11 cellular contexts compared by ENCODE assay signal in the genomic region with DNA sequence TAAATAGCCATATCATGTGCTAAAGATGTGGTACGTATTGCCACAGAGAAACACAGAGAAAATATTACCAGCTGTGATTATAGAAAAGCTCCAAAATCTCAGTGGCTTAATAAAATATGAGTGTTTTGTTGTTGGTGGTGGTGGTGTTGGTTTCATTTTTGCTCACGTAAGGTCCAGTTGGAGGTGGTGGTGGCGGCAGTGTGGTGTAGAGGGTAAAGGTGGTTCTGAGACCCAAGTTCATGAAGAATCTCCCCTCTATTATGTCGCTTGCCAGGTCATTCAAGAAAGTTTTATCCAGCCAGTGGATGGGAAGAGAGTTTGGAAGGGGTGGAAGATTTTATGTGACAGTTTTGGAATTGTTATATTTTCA.
DNase-seq lines count a peak whose midpoint lies in the region; ATAC-seq and TF ChIP-seq lines count a peak whose summit lies in the region.
"Had no signal": no experiment of that assay in that cellular context is flagged by ENCODE, and none has a peak within 500 bp of the region (broad histone marks: within the 10 kb centered on the region; RNA-seq: fewer than 3 reads in every experiment).

No MANE protein-coding gene starts in this region.

- no peak for TF ChIP-seq EP300 in transverse colon (IDR thresholded peaks at IDR 0.05; ENCODE audit: low read depth)

- in situ Hi-C loops in transverse colon (cut with MboI; ENCODE audit: low pct_ligation_motif_present in 1 of 4, low pct_unique_long_range_greater_than_20kb in 1 of 4, low sequenced_read_pairs in 3 of 4), result loop anchor here in 1 of 4 donors (25.0 kb wide), 1 partner anchor 326 kb away; no protein-coding TSS in a partner anchor

- H3K36me3 Mint-ChIP-seq in activated naive CD4-positive, alpha-beta T cell treated with anti-CD3 and anti-CD28 coated beads, Interleukin-2, amount 50 U/mL, for 72 hours, result peaks cover 0 to 11% of the 10 kb centered on the region in 2 donors
- H3K36me3 Mint-ChIP-seq in CD14-positive monocyte, result peaks cover 0 to 5% of the 10 kb centered on the region in 2 donors

- H3K27ac Mint-ChIP-seq in stimulated activated naive CD8-positive, alpha-beta T cell treated with anti-CD3 and anti-CD28 coated beads, Interleukin-15, amount 100 ng/mL, for 72 hours, result no peak overlapping the region
- no peak overlapping the region for H3K27ac Mint-ChIP-seq in activated naive CD4-positive, alpha-beta T cell treated with anti-CD3 and anti-CD28 coated beads, Interleukin-2, amount 50 U/mL, for 72 hours
- no peak overlapping the region for H3K27ac Mint-ChIP-seq in CD14-positive monocyte

- H3K4me1 ChIP-seq in transverse colon (peaks cover 0 to 9% (median 0%) of the 10 kb centered on the region in 4 donors), colonic mucosa (no peaks in the 10 kb centered on the region)
- H3K4me1 ChIP-seq: foreskin keratinocyte had no signal

- H3K27me3 Mint-ChIP-seq in stimulated activated naive CD8-positive, alpha-beta T cell treated with anti-CD3 and anti-CD28 coated beads, Interleukin-15, amount 100 ng/mL, for 72 hours, result no peaks in the 10 kb centered on the region
- peaks cover 0 to 1% (median 0%) of the 10 kb centered on the region in 3 donors for H3K27me3 Mint-ChIP-seq in CD14-positive monocyte (ENCODE audit: low read depth in 3 of 3)

- H3K27me3 ChIP-seq in transverse colon (no peaks in the 10 kb centered on the region), colonic mucosa (no peaks in the 10 kb centered on the region)
- H3K27me3 ChIP-seq: foreskin keratinocyte had no signal

- no peak for TF ChIP-seq POLR2A in transverse colon (IDR thresholded peaks at IDR 0.05)

- intact Hi-C loops in transverse colon (cut with DNase I; ENCODE audit: low total_unique reads) (no loop called here), CD14-positive monocyte (cut with micrococcal nuclease) (loop anchor here in 1 of 2 donors (10.0 kb wide), 1 partner anchor 359 kb away; no protein-coding TSS in a partner anchor), colonic mucosa (cut with DNase I) (no loop called here)

- peaks cover 0 to 13% of the 10 kb centered on the region in 2 donors for H3K9me3 Mint-ChIP-seq in stimulated activated naive CD8-positive, alpha-beta T cell treated with anti-CD3 and anti-CD28 coated beads, Interleukin-15, amount 100 ng/mL, for 72 hours
- no peaks in the 10 kb centered on the region for H3K9me3 Mint-ChIP-seq in activated naive CD4-positive, alpha-beta T cell treated with anti-CD3 and anti-CD28 coated beads, Interleukin-2, amount 50 U/mL, for 72 hours
- H3K9me3 Mint-ChIP-seq in CD14-positive monocyte, result peaks cover 0 to 4% (median 0%) of the 10 kb centered on the region in 7 donors

- DNase-seq in stimulated activated naive CD8-positive, alpha-beta T cell treated with anti-CD3 and anti-CD28 coated beads, Interleukin-15, amount 100 ng/mL, for 72 hours, result peak in 1 of 2 donors; percentile 12
- DNase-seq in stimulated activated naive CD8-positive, alpha-beta T cell treated with anti-CD3 and anti-CD28 coated beads, Interleukin-15, Interleukin-2, amounts not matched to agents 100 U/mL and 50 U/mL, for 24 hours, result no peak
- DNase-seq in transverse colon (no peak), CD14-positive monocyte (ENCODE audit: low spot score) (no peak), colonic mucosa (no peak)
- no peak for DNase-seq in activated naive CD4-positive, alpha-beta T cell treated with anti-CD3 and anti-CD28 coated beads, Interleukin-2, amount 50 U/mL, for 72 hours (ENCODE audit: low spot score in 2 of 2)
- DNase-seq: activated effector memory CD4-positive, alpha-beta T cell treated with Interleukin-2 at 50 U/mL for 16 hours; foreskin keratinocyte; NCI-H187 had no signal

- H3K36me3 ChIP-seq in transverse colon, result no peaks in the 10 kb centered on the region
- H3K36me3 ChIP-seq in colonic mucosa, result no peaks in the 10 kb centered on the region

- H3K4me3 Mint-ChIP-seq in stimulated activated naive CD8-positive, alpha-beta T cell treated with anti-CD3 and anti-CD28 coated beads, Interleukin-15, amount 100 ng/mL, for 72 hours, result no peak overlapping the region
- H3K4me3 Mint-ChIP-seq in CD14-positive monocyte, result no peak overlapping the region

- peak; percentile 53 for ATAC-seq in stimulated activated naive CD8-positive, alpha-beta T cell treated with anti-CD3 and anti-CD28 coated beads, Interleukin-15, amount 100 ng/mL, for 72 hours
- ATAC-seq in stimulated activated naive CD8-positive, alpha-beta T cell treated with anti-CD3 and anti-CD28 coated beads, Interleukin-15, Interleukin-2, amounts not matched to agents 100 U/mL and 50 U/mL, for 24 hours, result no peak
- ATAC-seq in HG02840 (IDR thresholded peaks at IDR 0.05; ENCODE audit: low FRiP score, unreplicated experiment), result peak; percentile 15
- ATAC-seq in HG03521 (IDR thresholded peaks at IDR 0.05; ENCODE audit: unreplicated experiment), result peak; percentile 27
- no peak for ATAC-seq in activated naive CD4-positive, alpha-beta T cell treated with anti-CD3 and anti-CD28 coated beads, Interleukin-2, amount 50 U/mL, for 72 hours
- ATAC-seq: foreskin keratinocyte had no signal

- no peaks in the 10 kb centered on the region for H3K4me1 Mint-ChIP-seq in stimulated activated naive CD8-positive, alpha-beta T cell treated with anti-CD3 and anti-CD28 coated beads, Interleukin-15, amount 100 ng/mL, for 72 hours
- peaks cover 10% of the 10 kb centered on the region for H3K4me1 Mint-ChIP-seq in CD14-positive monocyte

- H3K4me3 ChIP-seq in transverse colon, result no peak overlapping the region
- H3K4me3 ChIP-seq in colonic mucosa, result no peak overlapping the region

- WGBS in transverse colon (ENCODE audit: low coverage in 1 of 2), 2 donors, result 68 to 76% methylated on average over 4 of the region's 4 CpGs

- H3K9me3 ChIP-seq in transverse colon (no peaks in the 10 kb centered on the region), colonic mucosa (no peaks in the 10 kb centered on the region)

- H3K9ac ChIP-seq in colonic mucosa (ENCODE audit: low read depth in 2 of 2, low read length in 2 of 2), result no peak overlapping the region

- TF ChIP-seq CTCF in transverse colon (IDR thresholded peaks at IDR 0.05), result no peak
- TF ChIP-seq CTCF in CD14-positive monocyte (IDR thresholded peaks at IDR 0.05), result no peak
- TF ChIP-seq CTCF in colonic mucosa (IDR thresholded peaks at IDR 0.05), result no peak

- H3K27ac ChIP-seq in transverse colon (peak overlapping the region; percentile 59 to 74 (median 64)), colonic mucosa (no peak overlapping the region)
- H3K27ac ChIP-seq: foreskin keratinocyte had no signal

Comparison
In these comparisons a context has a peak if more than half of its experiments do, and no peak if none do; other contexts are left out.
1. ATAC-seq: peak in stimulated activated naive CD8-positive, alpha-beta T cell treated with anti-CD3 and anti-CD28 coated beads, Interleukin-15, amount 100 ng/mL, for 72 hours (single experiment), HG02840 (single experiment) and HG03521 (single experiment); none in stimulated activated naive CD8-positive, alpha-beta T cell treated with anti-CD3 and anti-CD28 coated beads, Interleukin-15, Interleukin-2, amounts not matched to agents 100 U/mL and 50 U/mL, for 24 hours (single experiment) and activated naive CD4-positive, alpha-beta T cell treated with anti-CD3 and anti-CD28 coated beads, Interleukin-2, amount 50 U/mL, for 72 hours (0 of 2).